14 cellular contexts compared by ENCODE assay signal in the genomic region with DNA sequence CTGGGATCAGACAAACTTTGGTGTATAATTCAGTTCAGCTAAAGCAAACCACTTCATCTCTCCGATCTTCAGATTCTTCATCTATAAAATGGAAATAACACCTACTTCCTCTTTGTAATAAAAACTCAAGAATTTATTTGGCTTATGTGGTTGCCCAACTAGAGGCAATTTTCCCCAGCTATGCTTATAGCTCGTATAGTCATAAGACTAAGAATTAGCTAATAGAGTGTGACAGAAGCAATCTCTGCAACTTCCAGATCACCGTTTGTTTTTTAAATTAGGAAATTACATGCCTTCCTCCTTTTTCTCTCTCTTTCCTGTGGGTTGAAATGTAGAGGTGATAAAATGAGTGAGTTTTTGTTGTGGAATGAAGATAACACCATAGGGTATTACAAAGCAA. TPM values are rescaled to one million over a fixed set of nuclear protein-coding genes. Genes with fewer than 3 reads are reported as not detected.
"Had no signal": no experiment of that assay in that cellular context is flagged by ENCODE, and none has a peak within 500 bp of the region (broad histone marks: within the 10 kb centered on the region; RNA-seq: fewer than 3 reads in every experiment).

No MANE protein-coding gene starts in this region.

- H3K36me3 ChIP-seq: right lobe of liver, tibial artery had no signal

- H3K27ac ChIP-seq: right lobe of liver, tibial artery had no signal

- H3K4me3 ChIP-seq: right lobe of liver, tibial artery had no signal

- DNase-seq: activated CD4-positive, alpha-beta memory T cell treated with anti-CD3 and anti-CD28 coated beads for 36 hours; activated CD4-positive, alpha-beta T cell treated with anti-CD3 and anti-CD28 coated beads for 1 hour; activated naive CD8-positive, alpha-beta T cell treated with anti-CD3 and anti-CD28 coated beads, Interleukin-2, amount 10 ng/mL, durations not matched to agents 7 days and 5 days; activated T-cell treated with anti-CD3 and anti-CD28 coated beads, Interleukin-2, amount 50 U/mL, for 48 hours; anterior cingulate cortex; cerebellar nuclear complex; nucleus accumbens; right lobe of liver; stimulated activated CD4-positive, alpha-beta T cell treated with anti-CD3 and anti-CD28 coated beads, Interleukin-1b, Interleukin-23, amount 100 ng/mL, for 48 hours; T-helper 2 cell; tibial artery had no signal

- H3K9me3 ChIP-seq: right lobe of liver, tibial artery had no signal

- ATAC-seq: esophagus mucosa; natural killer cell treated with Interleukin-12 subunit alpha and Interleukin-12 subunit beta and Interleukin-15 and Interleukin-18, amount 100 ng/mL, for 72 hours; stimulated activated memory B cell treated with anti-CD40 and anti-IgM and Interleukin-4, amounts not matched to agents 10 μg/mL and 1 μg/mL and 100 μg/mL, for 72 hours had no signal

- H3K4me1 ChIP-seq: right lobe of liver, tibial artery had no signal

- H3K27me3 ChIP-seq: right lobe of liver had no signal

RNA-seq across cellular contexts. Expression of gene KCNF1, which starts 35.3 kb away (rescaled TPM):
- total RNA-seq: activated CD4-positive, alpha-beta memory T cell treated with anti-CD3 and anti-CD28 coated beads for 36 hours; activated naive CD8-positive, alpha-beta T cell treated with anti-CD3 and anti-CD28 coated beads, Interleukin-2, amount 10 ng/mL, durations not matched to agents 7 days and 5 days; esophagus mucosa; natural killer cell treated with Interleukin-12 subunit alpha and Interleukin-12 subunit beta and Interleukin-15 and Interleukin-18, amount 100 ng/mL, for 72 hours; right lobe of liver had no signal
